In the genomic region with DNA sequence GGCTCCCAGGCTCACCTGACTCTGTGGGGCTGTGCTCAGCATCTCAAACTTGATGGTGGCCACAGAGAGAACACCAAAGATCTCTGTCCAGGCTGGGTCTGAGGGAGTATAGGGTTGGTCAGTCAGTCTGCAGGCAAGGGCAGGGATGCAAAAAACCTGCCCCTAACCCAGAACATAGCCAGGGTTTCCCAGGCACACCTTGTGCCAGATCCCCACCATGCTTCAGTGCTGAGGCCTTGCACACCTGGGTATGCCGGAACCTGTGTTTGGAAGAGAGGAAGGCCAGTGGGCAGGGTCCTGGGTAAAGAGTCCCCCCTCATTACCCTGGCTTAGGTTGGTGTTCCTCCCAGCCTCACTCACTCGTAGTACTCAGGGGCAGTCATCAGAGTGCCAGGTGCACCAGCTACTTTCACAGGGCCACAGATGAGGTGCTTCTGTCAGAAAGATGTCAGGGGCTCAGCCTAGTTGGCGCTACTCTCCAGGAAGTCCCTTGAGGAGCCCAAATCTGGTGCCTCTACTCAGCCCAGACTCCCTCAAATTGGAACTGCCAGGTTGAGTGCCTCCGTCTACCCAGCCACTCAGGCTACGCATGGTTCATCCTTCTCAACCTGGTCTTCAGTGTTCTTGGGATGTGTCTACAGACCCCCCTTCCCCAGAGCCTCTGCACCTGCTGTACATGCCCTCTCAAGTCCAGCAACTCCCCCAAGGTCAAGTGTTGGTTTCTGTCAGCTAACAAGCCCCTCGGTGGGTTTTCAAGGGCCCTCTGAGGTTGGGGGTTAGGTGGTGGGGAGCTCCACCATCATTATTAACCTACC, we compare ENCODE assay signal across 12 cellular contexts. TPM values are rescaled to one million over a fixed set of nuclear protein-coding genes. Genes with fewer than 3 reads are reported as not detected.
DNase-seq lines count a peak whose midpoint lies in the region; ATAC-seq, FAIRE-seq and TF ChIP-seq lines count a peak whose summit lies in the region.
"Had no signal": no experiment of that assay in that cellular context is flagged by ENCODE, and none has a peak within 500 bp of the region (broad histone marks: within the 10 kb centered on the region; RNA-seq: fewer than 3 reads in every experiment).

No MANE protein-coding gene starts in this region.

- peak overlapping the region; percentile 93 for H3K27ac Mint-ChIP-seq in T-helper 17 cell

- no peaks in the 10 kb centered on the region for H3K9me3 ChIP-seq in A549
- no peaks in the 10 kb centered on the region for H3K9me3 ChIP-seq in T-helper 17 cell (ENCODE audit: control insufficient read depth, low read length, poor library complexity, severe bottlenecking)
- H3K9me3 ChIP-seq in hepatocyte (ENCODE audit: low read depth) = no peaks in the 10 kb centered on the region
- H3K9me3 ChIP-seq: right atrium auricular region, uterus had no signal

- H3K4me1 Mint-ChIP-seq in T-helper 17 cell = peaks cover 24% of the 10 kb centered on the region

- no peak for FAIRE-seq in A549 (lab: Jason Lieb, UNC)
- no peak for FAIRE-seq in GM12892 (lab: Jason Lieb, UNC)

- POLR2A ChIA-PET in A549 (lab: Yijun Ruan, JAX) = interaction anchor here (1.1 to 3.3 kb wide), 5 partner anchors 10 to 77 kb away, joined by 3 to 26 read pairs (median 4); a partner anchor contains a TSS

- TF ChIP-seq CTCF in A549 (IDR thresholded peaks at IDR 0.05) (no peak), hepatocyte (IDR thresholded peaks at IDR 0.05; ENCODE audit: poor library complexity) (no peak), GM20000 (IDR thresholded peaks at IDR 0.05; ENCODE audit: extremely low read depth, missing control alignments) (no peak)

- TF ChIP-seq POLR2A in A549 (IDR thresholded peaks at IDR 0.05; ENCODE audit: low read length) = no peak
- peak; percentile 66 for TF ChIP-seq POLR2A in GM12892 (IDR thresholded peaks at IDR 0.05; ENCODE audit: low read depth, low read length)

- H3K4me2 ChIP-seq in A549 = peak overlapping the region; percentile 73
- peak overlapping the region; percentile 96 for H3K4me2 ChIP-seq in hepatocyte

- CTCF ChIA-PET in A549 (lab: Yijun Ruan, JAX) = interaction anchor here (0.5 to 30.1 kb wide), 4 partner anchors 9 to 967 kb away, joined by 3 to 385 read pairs (median 34); a partner anchor contains a TSS

- TF ChIP-seq EP300 in A549 (IDR thresholded peaks at IDR 0.05) = no peak

- H4K20me1 ChIP-seq in hepatocyte (ENCODE audit: insufficient read depth, poor library complexity, severe bottlenecking) = peaks cover 43% of the 10 kb centered on the region

- no peak for TF ChIP-seq RAD21 in A549 (conservative IDR thresholded peaks at IDR 0.05 in 1 of 2, IDR thresholded peaks at IDR 0.05 in 1 of 2)

- no peak overlapping the region for H2AFZ ChIP-seq in hepatocyte

- H3K36me3 Mint-ChIP-seq in T-helper 17 cell (ENCODE audit: low read depth) = peaks cover 4% of the 10 kb centered on the region

- no peaks in the 10 kb centered on the region for H3K36me3 ChIP-seq in hepatocyte (replicated peaks; ENCODE audit: insufficient read depth, low read depth)
- H3K36me3 ChIP-seq: uterus had no signal

- ATAC-seq in A549 (no peak), T-helper 17 cell (no peak)

- peaks cover 17% of the 10 kb centered on the region for H3K4me1 ChIP-seq in A549
- peaks cover 30% of the 10 kb centered on the region for H3K4me1 ChIP-seq in hepatocyte (ENCODE audit: insufficient read depth)

- H3K27me3 ChIP-seq in hepatocyte = no peaks in the 10 kb centered on the region
- H3K27me3 ChIP-seq: right atrium auricular region, uterus had no signal

- DNase-seq in A549 (ENCODE audit: low read depth in 1 of 2, low spot score in 1 of 2) (no peak), GM12892 (ENCODE audit: insufficient read length) (no peak), T-helper 17 cell (no peak), hepatocyte (ENCODE audit: low spot score) (no peak), GM20000 (ENCODE audit: low spot score) (no peak), NCI-H2081 (lab: John Stamatoyannopoulos, UW) (no peak), NCI-H82 (lab: John Stamatoyannopoulos, UW) (no peak), LoVo (ENCODE audit: low spot score) (no peak)
- DNase-seq: caudate nucleus, COR-L47, uterus had no signal

- H3K4me3 ChIP-seq in A549 (no peak overlapping the region; the same call in 2 of the 3 replicates), hepatocyte (no peak overlapping the region)

- peaks cover 51% of the 10 kb centered on the region for H3K79me2 ChIP-seq in hepatocyte

- H3K27ac ChIP-seq in A549 (no peak overlapping the region; a peak in 1 of 6 replicates), hepatocyte (peak overlapping the region; percentile 96)
- H3K27ac ChIP-seq: uterus had no signal

- no peaks in the 10 kb centered on the region for H3K9me2 ChIP-seq in hepatocyte (replicated peaks; ENCODE audit: insufficient read depth)

- no peaks in the 10 kb centered on the region for H3K27me3 Mint-ChIP-seq in T-helper 17 cell

- H3K4me3 Mint-ChIP-seq in T-helper 17 cell = peak overlapping the region; percentile 33

- 97% methylated on average over 4 of the region's 6 CpGs for WGBS in A549 (ENCODE audit: missing lambda C conversion rate)
- 90% methylated on average over 6 of the region's 6 CpGs for WGBS in hepatocyte (ENCODE audit: low lambda C conversion rate, missing lambda C conversion rate)

TF ChIP-seq in A549, 52 proteins besides CTCF, POLR2A, EP300 and RAD21 (continues in another document):
- TF ChIP-seq ZC3H11A (IDR thresholded peaks at IDR 0.05) = no peak
- TF ChIP-seq TFCP2L1 (CRISPR knock-in tag; IDR thresholded peaks at IDR 0.05) = no peak
- no peak for TF ChIP-seq MAFK (IDR thresholded peaks at IDR 0.05; ENCODE audit: partially characterized antibody)
- TF ChIP-seq, protein P1, sequence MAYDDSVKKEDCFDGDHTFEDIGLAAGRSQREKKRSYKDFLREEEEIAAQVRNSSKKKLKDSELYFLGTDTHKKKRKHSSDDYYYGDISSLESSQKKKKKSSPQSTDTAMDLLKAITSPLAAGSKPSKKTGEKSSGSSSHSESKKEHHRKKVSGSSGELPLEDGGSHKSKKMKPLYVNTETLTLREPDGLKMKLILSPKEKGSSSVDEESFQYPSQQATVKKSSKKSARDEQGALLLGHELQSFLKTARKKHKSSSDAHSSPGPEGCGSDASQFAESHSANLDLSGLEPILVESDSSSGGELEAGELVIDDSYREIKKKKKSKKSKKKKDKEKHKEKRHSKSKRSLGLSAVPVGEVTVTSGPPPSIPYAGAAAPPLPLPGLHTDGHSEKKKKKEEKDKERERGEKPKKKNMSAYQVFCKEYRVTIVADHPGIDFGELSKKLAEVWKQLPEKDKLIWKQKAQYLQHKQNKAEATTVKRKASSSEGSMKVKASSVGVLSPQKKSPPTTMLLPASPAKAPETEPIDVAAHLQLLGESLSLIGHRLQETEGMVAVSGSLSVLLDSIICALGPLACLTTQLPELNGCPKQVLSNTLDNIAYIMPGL (CRISPR knock-in tag; IDR thresholded peaks at IDR 0.05; ENCODE audit: borderline replicate concordance) = no peak
- no peak for TF ChIP-seq ZNF302 (CRISPR knock-in tag; IDR thresholded peaks at IDR 0.05)

RNA-seq across cellular contexts. Expression of a gene that starts 1.8 kb away (rescaled TPM):
- polyA plus RNA-seq in A549 (2011; rRNA removed) = 35.8 and 47.1 TPM in 2 replicates
- 41.1 and 49.9 TPM in 2 replicates for polyA plus RNA-seq in A549 (2012; cell fraction: cytosol; rRNA removed)
- 126 and 127 TPM in 2 replicates for polyA plus RNA-seq in A549 (2012; cell fraction: nucleus; rRNA removed)
- 20.1 to 21.4 TPM (median 20.5 TPM) in 3 replicates for polyA plus RNA-seq in A549 (2017; fragmentation: RNase III; extraction: RNeasy Plus Mini Kit Qiagen cat#74134 plus additional on column Dnase treatment)
- 60.7 and 76.0 TPM in 2 replicates for polyA minus RNA-seq in A549 (2011; rRNA and poly(A)+ RNA removed)
- 20.5 TPM for polyA plus RNA-seq in GM12892 (2012; ENCODE audit: missing spikeins)
- 10 to 100 TPM; 21.2 to 27.4 TPM for total RNA-seq in T-helper 17 cell
- total RNA-seq in hepatocyte = 25.0 and 29.3 TPM in 2 replicates
- polyA plus RNA-seq in hepatocyte = 27.0 and 40.6 TPM in 2 replicates

RNA-seq across cellular contexts. Expression of a gene that starts 5.3 kb away (rescaled TPM):
- polyA plus RNA-seq in A549 (2011; rRNA removed) (44.3 and 46.5 TPM in 2 replicates), A549 (2017; fragmentation: RNase III; extraction: RNeasy Plus Mini Kit Qiagen cat#74134 plus additional on column Dnase treatment) (68.1 to 76.9 TPM (median 71.4 TPM) in 3 replicates), hepatocyte (140 and 173 TPM in 2 replicates)
- polyA plus RNA-seq in A549 (2012; cell fraction: cytosol; rRNA removed) = 117 and 142 TPM in 2 replicates
- 75.9 and 117 TPM in 2 replicates for polyA plus RNA-seq in A549 (2012; cell fraction: nucleus; rRNA removed)
- 52.6 and 55.7 TPM in 2 replicates for polyA minus RNA-seq in A549 (2011; rRNA and poly(A)+ RNA removed)
- polyA plus RNA-seq in GM12892 (2012; ENCODE audit: missing spikeins) = 45.3 TPM
- total RNA-seq in T-helper 17 cell (10 to 100 TPM; 61.3 to 62.9 TPM), hepatocyte (58.7 and 70.7 TPM in 2 replicates)

RNA-seq across cellular contexts. Expression of a gene that starts 9.4 kb away (rescaled TPM):
- polyA plus RNA-seq in A549 (2011; rRNA removed) (64.2 and 80.5 TPM in 2 replicates), A549 (2017; fragmentation: RNase III; extraction: RNeasy Plus Mini Kit Qiagen cat#74134 plus additional on column Dnase treatment) (97.6 to 106 TPM (median 99.6 TPM) in 3 replicates), hepatocyte (190 and 215 TPM in 2 replicates)
- 105 and 126 TPM in 2 replicates for polyA plus RNA-seq in A549 (2012; cell fraction: cytosol; rRNA removed)
- polyA plus RNA-seq in A549 (2012; cell fraction: nucleus; rRNA removed) = 629 and 659 TPM in 2 replicates
- polyA minus RNA-seq in A549 (2011; rRNA and poly(A)+ RNA removed) = 96.2 and 100 TPM in 2 replicates
- 124 TPM for polyA plus RNA-seq in GM12892 (2012; ENCODE audit: missing spikeins)
- total RNA-seq in T-helper 17 cell (100 to 1,000 TPM; 181 to 202 TPM), hepatocyte (124 and 157 TPM in 2 replicates)

RNA-seq across cellular contexts. Expression of a gene that starts 12.6 kb away (rescaled TPM):
- 212 and 222 TPM in 2 replicates for polyA plus RNA-seq in A549 (2011; rRNA removed)
- 207 and 237 TPM in 2 replicates for polyA plus RNA-seq in A549 (2012; cell fraction: cytosol; rRNA removed)
- 220 and 246 TPM in 2 replicates for polyA plus RNA-seq in A549 (2012; cell fraction: nucleus; rRNA removed)
- 175 to 203 TPM (median 177 TPM) in 3 replicates for polyA plus RNA-seq in A549 (2017; fragmentation: RNase III; extraction: RNeasy Plus Mini Kit Qiagen cat#74134 plus additional on column Dnase treatment)
- polyA minus RNA-seq in A549 (2011; rRNA and poly(A)+ RNA removed) = 336 and 390 TPM in 2 replicates
- polyA plus RNA-seq in GM12892 (2012; ENCODE audit: missing spikeins) = 252 TPM
- total RNA-seq in T-helper 17 cell = 100 to 1,000 TPM in 1 of 2 donors, 10 to 100 TPM in 1; 96.8 to 108 TPM
- 180 and 184 TPM in 2 replicates for total RNA-seq in hepatocyte
- 115 TPM in 2 replicates for polyA plus RNA-seq in hepatocyte

RNA-seq across cellular contexts. Expression of a gene that starts 26.6 kb away (rescaled TPM):
- polyA plus RNA-seq in A549 (2011; rRNA removed) (16.4 and 18.9 TPM in 2 replicates), A549 (2017; fragmentation: RNase III; extraction: RNeasy Plus Mini Kit Qiagen cat#74134 plus additional on column Dnase treatment) (12.1 to 14.4 TPM (median 13.8 TPM) in 3 replicates), hepatocyte (84.0 and 85.3 TPM in 2 replicates)
- 23.9 and 26.5 TPM in 2 replicates for polyA plus RNA-seq in A549 (2012; cell fraction: cytosol; rRNA removed)
- polyA plus RNA-seq in A549 (2012; cell fraction: nucleus; rRNA removed) = 77.9 and 98.6 TPM in 2 replicates
- 26.4 and 30.0 TPM in 2 replicates for polyA minus RNA-seq in A549 (2011; rRNA and poly(A)+ RNA removed)
- polyA plus RNA-seq in GM12892 (2012; ENCODE audit: missing spikeins) = 9.7 TPM
- total RNA-seq in T-helper 17 cell (10 to 100 TPM; 37.8 to 43.2 TPM), hepatocyte (39.4 and 42.5 TPM in 2 replicates)
